ENCODE assay signal across 1 cellular context in genomic region chr16:85829751-85830445, GRCh38.
TF ChIP-seq lines count a peak whose summit lies in the region.

No MANE protein-coding gene starts in this region.

TF ChIP-seq in HepG2, 621 proteins besides CTCF, POLR2A, EP300 and RAD21:
- TF ChIP-seq NR1H2 (CRISPR knock-in tag; IDR thresholded peaks at IDR 0.05; ENCODE audit: borderline replicate concordance, low read depth) (0 out of 2 replicates have a peak, but pooled peaks have one; percentile 36), DNMT1 (CRISPR knock-in tag; IDR thresholded peaks at IDR 0.05) (no peak)
